12 cellular contexts compared by ENCODE assay signal in the genomic region with DNA sequence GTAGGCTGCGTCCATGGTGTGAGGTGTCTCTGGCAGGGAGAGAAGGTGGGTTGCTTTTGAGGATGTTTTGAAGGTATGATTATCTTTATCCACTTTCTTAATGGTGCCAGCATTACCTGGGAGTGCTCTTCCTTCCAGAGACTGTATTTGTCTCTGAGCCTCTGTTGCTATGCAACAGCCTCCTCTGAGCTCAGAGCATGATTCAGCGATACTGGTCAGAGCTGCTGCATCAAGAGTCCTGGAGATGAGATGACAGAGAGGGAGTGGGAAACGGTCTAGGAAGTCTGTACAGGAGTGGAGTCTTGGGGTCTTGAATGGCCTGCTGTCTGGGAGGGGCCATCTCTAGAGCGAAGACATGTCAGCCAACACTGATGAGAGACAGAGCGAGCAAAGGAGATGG.
DNase-seq lines count a peak whose midpoint lies in the region; ATAC-seq and TF ChIP-seq lines count a peak whose summit lies in the region.
"Had no signal": no experiment of that assay in that cellular context is flagged by ENCODE, and none has a peak within 500 bp of the region (broad histone marks: within the 10 kb centered on the region; RNA-seq: fewer than 3 reads in every experiment).

No MANE protein-coding gene starts in this region.

- DNase-seq in SIG-M5 treated with dmso at 0.1 percent for 504 hours (lab: John Stamatoyannopoulos, UW; ENCODE audit: unreplicated experiment) (peak; percentile 12), SIG-M5 (lab: John Stamatoyannopoulos, UW) (no peak), Panc1 (ENCODE audit: low read depth, low spot score) (no peak), foreskin fibroblast (peak; percentile 33 to 60), mesothelial cell of epicardium (ENCODE audit: low spot score in 2 of 2, unreplicated experiment in 2 of 2) (no peak)
- DNase-seq: aorta; kidney glomerular epithelial cell; NCI-H2029; stimulated activated CD4-positive, alpha-beta T cell treated with anti-CD3 and anti-CD28 coated beads, Interleukin-15, amount 100 ng/mL, for 24 hours had no signal

- H3K36me3 ChIP-seq in Panc1 (ENCODE audit: control insufficient read depth, insufficient read depth, low read length), result no peaks in the 10 kb centered on the region

- H3K27ac ChIP-seq in Panc1 (ENCODE audit: low read length) (no peak overlapping the region), temporal lobe (ENCODE audit: low read depth, low read length) (peak overlapping the region; percentile 63)

- no peaks in the 10 kb centered on the region for H3K9me3 Mint-ChIP-seq in activated T-helper 17 cell treated with anti-CD3 and anti-CD28 coated beads, Interleukin-2, amount 50 U/mL, for 72 hours
- peaks cover 9% of the 10 kb centered on the region for H3K9me3 Mint-ChIP-seq in mesothelial cell of epicardium

- H3K27me3 Mint-ChIP-seq in activated T-helper 17 cell treated with anti-CD3 and anti-CD28 coated beads, Interleukin-2, amount 50 U/mL, for 72 hours, result no peaks in the 10 kb centered on the region
- no peaks in the 10 kb centered on the region for H3K27me3 Mint-ChIP-seq in mesothelial cell of epicardium (ENCODE audit: low read depth)

- in situ Hi-C loops in Panc1 (cut with HindIII; ENCODE audit: low pct_unique_long_range_greater_than_20kb, low sequenced_read_pairs), result no loop called here

- no peak overlapping the region for H3K4me3 ChIP-seq in Panc1 (ENCODE audit: low read depth in 2 of 2, low read length in 2 of 2)
- no peak overlapping the region for H3K4me3 ChIP-seq in foreskin fibroblast (ENCODE audit: low read depth in 1 of 2, low read length in 2 of 2)

- no peak overlapping the region for H3K4me3 Mint-ChIP-seq in activated T-helper 17 cell treated with anti-CD3 and anti-CD28 coated beads, Interleukin-2, amount 50 U/mL, for 72 hours
- no peak overlapping the region for H3K4me3 Mint-ChIP-seq in mesothelial cell of epicardium

- POLR2A ChIA-PET in Panc1 (lab: Charles Lee), result no interaction called here

- H3K4me1 ChIP-seq in Panc1 (ENCODE audit: control insufficient read depth, insufficient read depth, low read length), result no peaks in the 10 kb centered on the region

- 0 out of 2 replicates have a peak, but pooled peaks have one; percentile 51 for ATAC-seq in Panc1
- ATAC-seq in activated T-helper 17 cell treated with anti-CD3 and anti-CD28 coated beads, Interleukin-2, amount 50 U/mL, for 72 hours (replicated peaks), result no peak
- ATAC-seq in activated CD4-positive, CD25-positive, alpha-beta regulatory T cell treated with anti-CD3 and anti-CD28 coated beads, Interleukin-2, amount 50 U/mL, for 24 hours, result no peak

- H3K27me3 ChIP-seq in Panc1 (ENCODE audit: control insufficient read depth, insufficient read depth, low read length), result no peaks in the 10 kb centered on the region

- no peaks in the 10 kb centered on the region for H3K36me3 Mint-ChIP-seq in activated T-helper 17 cell treated with anti-CD3 and anti-CD28 coated beads, Interleukin-2, amount 50 U/mL, for 72 hours (ENCODE audit: low read depth)
- H3K36me3 Mint-ChIP-seq in mesothelial cell of epicardium, result peaks cover 7% of the 10 kb centered on the region

- no TSS peak for BruUV-seq in Panc1 (replicated peaks; lab: Mats Ljungman, UMichigan)

- CTCF ChIA-PET in Panc1 (lab: Charles Lee), result no interaction called here

- no peak overlapping the region for H3K27ac Mint-ChIP-seq in activated T-helper 17 cell treated with anti-CD3 and anti-CD28 coated beads, Interleukin-2, amount 50 U/mL, for 72 hours
- H3K27ac Mint-ChIP-seq in mesothelial cell of epicardium, result no peak overlapping the region

- TF ChIP-seq CTCF in Panc1 (IDR thresholded peaks at IDR 0.05) (no peak), foreskin fibroblast (IDR thresholded peaks at IDR 0.05; ENCODE audit: low read depth, low read length) (no peak), mesothelial cell of epicardium (IDR thresholded peaks at IDR 0.05; ENCODE audit: unreplicated experiment) (no peak)

- intact Hi-C loops in Panc1 (cut with micrococcal nuclease; ENCODE audit: unreplicated experiment), result loop anchor here (10.0 kb wide), 2 partner anchors 108 to 178 kb away; partner anchors contain the start of genes GPRASP1 and GPRASP3

- no peaks in the 10 kb centered on the region for H3K9me3 ChIP-seq in Panc1 (ENCODE audit: control insufficient read depth, insufficient read depth, low read depth, low read length)

- no peaks in the 10 kb centered on the region for H3K4me1 Mint-ChIP-seq in activated T-helper 17 cell treated with anti-CD3 and anti-CD28 coated beads, Interleukin-2, amount 50 U/mL, for 72 hours
- no peaks in the 10 kb centered on the region for H3K4me1 Mint-ChIP-seq in mesothelial cell of epicardium

Comparison
In these comparisons a context has a peak if more than half of its experiments do, and no peak if none do; other contexts are left out.
1. DNase-seq: peak in SIG-M5 treated with dmso at 0.1 percent for 504 hours (single experiment) and foreskin fibroblast (2 of 2); none in SIG-M5 (single experiment), Panc1 (single experiment) and mesothelial cell of epicardium (0 of 2).